ENCODE assay signal across 19 cellular contexts in the genomic region with DNA sequence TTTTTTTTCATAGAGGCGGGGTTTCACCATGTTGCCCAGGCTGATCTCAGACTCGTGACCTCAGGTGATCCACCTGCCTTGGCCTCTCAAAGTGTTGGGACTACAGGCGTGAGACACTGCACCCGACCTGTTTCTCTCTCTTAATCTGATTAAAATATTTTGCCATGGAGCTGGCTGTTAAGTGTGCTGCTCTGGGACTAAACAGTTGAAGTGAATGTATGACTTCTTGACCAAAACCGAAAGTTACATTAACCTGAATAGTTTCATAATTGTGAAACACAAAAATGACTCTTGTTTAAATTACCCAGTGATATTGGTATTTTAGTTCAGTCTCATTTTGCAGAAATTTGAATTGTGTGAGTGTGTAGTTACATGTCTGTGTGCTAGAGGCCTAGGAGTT.
DNase-seq lines count a peak whose midpoint lies in the region; ATAC-seq, FAIRE-seq and TF ChIP-seq lines count a peak whose summit lies in the region.
"Had no signal": no experiment of that assay in that cellular context is flagged by ENCODE, and none has a peak within 500 bp of the region (broad histone marks: within the 10 kb centered on the region; RNA-seq: fewer than 3 reads in every experiment).

No MANE protein-coding gene starts in this region.

- H3K9ac ChIP-seq in MM.1S (ENCODE audit: low read length) (no peak overlapping the region), OCI-LY3 (ENCODE audit: low read length) (peak overlapping the region; percentile 38; the same call in 1 of the 2 replicates)
- H3K9ac ChIP-seq: BLaER1 had no signal

- H3K79me2 ChIP-seq in ACC112 (ENCODE audit: control insufficient read depth, insufficient read depth, low read length, unreplicated experiment) (no peaks in the 10 kb centered on the region), MM.1S (ENCODE audit: low read length) (no peaks in the 10 kb centered on the region), OCI-LY3 (ENCODE audit: low read length) (no peaks in the 10 kb centered on the region)

- H3K4me3 ChIP-seq in ACC112 (ENCODE audit: low read depth, low read length), result 0 out of 2 replicates have a peak overlapping the region, but pooled peaks have one; percentile 12
- no peak overlapping the region for H3K4me3 ChIP-seq in MM.1S (ENCODE audit: low read length)
- peak overlapping the region; percentile 55 for H3K4me3 ChIP-seq in OCI-LY3 (ENCODE audit: low read length)
- H3K4me3 ChIP-seq: BLaER1, GM23338 had no signal

- no peaks in the 10 kb centered on the region for H4K20me1 ChIP-seq in MM.1S (ENCODE audit: insufficient read depth, low read length)
- no peaks in the 10 kb centered on the region for H4K20me1 ChIP-seq in OCI-LY3 (ENCODE audit: insufficient read depth, low read length)
- H4K20me1 ChIP-seq: BLaER1 had no signal

- H3K36me3 ChIP-seq in ACC112 (ENCODE audit: insufficient read depth, low read length) (no peaks in the 10 kb centered on the region), MM.1S (replicated peaks; ENCODE audit: insufficient read depth, low read length) (no peaks in the 10 kb centered on the region), OCI-LY3 (replicated peaks; ENCODE audit: low read depth, low read length) (no peaks in the 10 kb centered on the region)
- H3K36me3 ChIP-seq: BLaER1 had no signal

- H3F3A ChIP-seq in MM.1S (ENCODE audit: insufficient read depth, low read length), result no peaks in the 10 kb centered on the region

- no peaks in the 10 kb centered on the region for H3K9me2 ChIP-seq in MM.1S (replicated peaks; ENCODE audit: insufficient read depth, low read length)

- DNase-seq in MM.1S, result peak; percentile 15
- DNase-seq in urothelium cell line (ENCODE audit: low spot score), result no peak
- DNase-seq in NCI-H1092 treated with DMSO at 0.1 percent for 48 hours (lab: John Stamatoyannopoulos, UW), result no peak
- DNase-seq: Caco-2; CD4-positive, CD25-positive, alpha-beta regulatory T cell; CD8-positive, alpha-beta T cell; DMS79; EL; GDM1; H9 had no signal

- ATAC-seq in GM21717 (IDR thresholded peaks at IDR 0.05; ENCODE audit: unreplicated experiment), result no peak
- ATAC-seq: CD8-positive, alpha-beta T cell; GM23338; HCT116 had no signal

- H3K27me3 ChIP-seq in ACC112 (ENCODE audit: insufficient read depth, low read length), result no peaks in the 10 kb centered on the region
- no peaks in the 10 kb centered on the region for H3K27me3 ChIP-seq in MM.1S (replicated peaks; ENCODE audit: insufficient read depth, low read length)
- no peaks in the 10 kb centered on the region for H3K27me3 ChIP-seq in OCI-LY3 (ENCODE audit: low read depth, low read length)
- H3K27me3 ChIP-seq: BLaER1 had no signal

- TF ChIP-seq CTCF in MM.1S (IDR thresholded peaks at IDR 0.05; ENCODE audit: low read length) (no peak), OCI-LY3 (IDR thresholded peaks at IDR 0.05; ENCODE audit: low read depth, low read length) (no peak)

- H3K27ac ChIP-seq in ACC112 (ENCODE audit: low read depth, low read length) (no peak overlapping the region), MM.1S (ENCODE audit: low read length) (no peak overlapping the region), OCI-LY3 (ENCODE audit: low read length) (peak overlapping the region; percentile 72)
- H3K27ac ChIP-seq: BLaER1, C4-2B had no signal

- H3K9me3 ChIP-seq in MM.1S (replicated peaks; ENCODE audit: insufficient read depth, low read length) (no peaks in the 10 kb centered on the region; the same call in 1 of the 2 replicates), OCI-LY3 (ENCODE audit: insufficient read depth, low read length) (0 out of 2 replicates have a peak, but pooled peaks cover 3% of the 10 kb centered on the region)
- H3K9me3 ChIP-seq: BLaER1, Caco-2 had no signal

- H3K4me2 ChIP-seq in MM.1S (ENCODE audit: low read depth, low read length), result no peak overlapping the region
- peak overlapping the region; percentile 58 for H3K4me2 ChIP-seq in OCI-LY3 (ENCODE audit: low read length)
- H3K4me2 ChIP-seq: BLaER1, GM23338 had no signal

- H3K4me1 ChIP-seq in ACC112 (ENCODE audit: control insufficient read depth, insufficient read depth, low read length, unreplicated experiment), result no peaks in the 10 kb centered on the region
- H3K4me1 ChIP-seq in MM.1S (ENCODE audit: low read length), result no peaks in the 10 kb centered on the region
- H3K4me1 ChIP-seq in OCI-LY3 (ENCODE audit: low read length), result peaks cover 20% of the 10 kb centered on the region
- H3K4me1 ChIP-seq: BLaER1, Caco-2 had no signal

- FAIRE-seq in urothelium cell line (lab: Jason Lieb, UNC), result peak; percentile 32
- FAIRE-seq: GM12891, GM18507 had no signal

- no peak overlapping the region for H2AFZ ChIP-seq in ACC112 (ENCODE audit: low read length, unreplicated experiment)
- no peak overlapping the region for H2AFZ ChIP-seq in MM.1S (ENCODE audit: low read length)
- H2AFZ ChIP-seq in OCI-LY3 (ENCODE audit: low read depth, low read length), result peak overlapping the region; percentile 0; the same call in 1 of the 2 replicates
- H2AFZ ChIP-seq: GM23338 had no signal
